In genomic region chr7:100118388-100119074, GRCh38 we compare ENCODE assay signal across 8 cellular contexts. TPM values are rescaled to one million over a fixed set of nuclear protein-coding genes. Genes with fewer than 3 reads are reported as not detected.
DNase-seq lines count a peak whose midpoint lies in the region; ATAC-seq, FAIRE-seq and TF ChIP-seq lines count a peak whose summit lies in the region.

No MANE protein-coding gene starts in this region.

- DNase-seq in Calu3 (no peak), RCC 7860 (ENCODE audit: low spot score) (peak; percentile 34), epidermal melanocyte (ENCODE audit: insufficient read length, low spot score) (peak; percentile 26), pancreas (no peak), OCI-M2 (lab: John Stamatoyannopoulos, UW; ENCODE audit: unreplicated experiment) (no peak), NCI-H1092 treated with DMSO at 0.1 percent for 48 hours (lab: John Stamatoyannopoulos, UW) (no peak), NCI-H2107 (lab: John Stamatoyannopoulos, UW) (no peak)

- peak overlapping the region; percentile 96 for H3K4me3 Mint-ChIP-seq in Calu3 (ENCODE audit: low read depth, unreplicated experiment)

- peaks cover 0 to 6% (median 0%) of the 10 kb centered on the region in 3 donors for H3K4me1 ChIP-seq in pancreas

- BruUV-seq in Calu3 (replicated peaks; lab: Mats Ljungman, UMichigan) = TSS peak; percentile 57

- ATAC-seq in pancreas (no peak), GM21723 (IDR thresholded peaks at IDR 0.05; ENCODE audit: unreplicated experiment) (no peak)

- intact Hi-C loops in Calu3 (cut with micrococcal nuclease; ENCODE audit: unreplicated experiment) (no loop called here), pancreas (cut with DNase I) (no loop called here)

- H3K27ac Mint-ChIP-seq in Calu3 (ENCODE audit: unreplicated experiment) = peak overlapping the region; percentile 90

- H3K9me3 Mint-ChIP-seq in Calu3 (ENCODE audit: low read depth, unreplicated experiment) = no peaks in the 10 kb centered on the region

- no peaks in the 10 kb centered on the region for H3K27me3 Mint-ChIP-seq in Calu3 (ENCODE audit: unreplicated experiment)

- TF ChIP-seq CTCF in Calu3 (IDR thresholded peaks at IDR 0.05; ENCODE audit: unreplicated experiment) (no peak), pancreas (IDR thresholded peaks at IDR 0.05) (no peak)

- WGBS in pancreas, 2 donors = 14 to 19% methylated on average over 18 of the region's 18 CpGs

- H3K9me3 ChIP-seq in pancreas = no peaks in the 10 kb centered on the region

- no peaks in the 10 kb centered on the region for H3K36me3 ChIP-seq in pancreas

- CTCF ChIA-PET in Calu3 (lab: Charles Lee) = interaction anchor here (0.7 kb wide), 1 partner anchor 256 kb away, joined by 3 read pairs; no protein-coding TSS in a partner anchor

- no peak for FAIRE-seq in RCC 7860 (lab: Jason Lieb, UNC)
- FAIRE-seq in pancreas (lab: Jason Lieb, UNC) = no peak

- peak overlapping the region in 2 of 4 donors; percentile 96 to 97 for H3K27ac ChIP-seq in pancreas

- H3K36me3 Mint-ChIP-seq in Calu3 (ENCODE audit: insufficient read depth, unreplicated experiment) = peaks cover 20% of the 10 kb centered on the region

- peak overlapping the region; percentile 64 to 91 (median 70) for H3K4me3 ChIP-seq in pancreas

- H3K4me1 Mint-ChIP-seq in Calu3 (ENCODE audit: low read depth, unreplicated experiment) = peaks cover 8% of the 10 kb centered on the region

- no peaks in the 10 kb centered on the region for H3K27me3 ChIP-seq in pancreas

RNA-seq across cellular contexts. Expression of gene TAF6, which starts 0.6 kb away (rescaled TPM):
- total RNA-seq in Calu3 (2022) (50.5 and 50.8 TPM in 2 replicates), pancreas (10 to 100 TPM; 11.7 to 27.2 (median 13.9) TPM)
- 10 to 100 TPM; 31.3 to 39.6 TPM for polyA plus RNA-seq in pancreas

RNA-seq across cellular contexts. Expression of gene CNPY4, which starts 0.9 kb away (rescaled TPM):
- total RNA-seq in Calu3 (2022) (5.6 and 5.9 TPM in 2 replicates), pancreas (1 to 10 TPM; 1.8 to 6.5 (median 2.8) TPM)
- polyA plus RNA-seq in pancreas = 10 to 100 TPM in 1 of 2 donors, 1 to 10 TPM in 1; 4.7 to 10.8 TPM

RNA-seq across cellular contexts. Expression of gene MBLAC1, which starts 8.2 kb away (rescaled TPM):
- total RNA-seq in Calu3 (2022) (1.2 TPM in 2 replicates), pancreas (1 to 10 TPM; 1.1 to 2.1 (median 1.7) TPM)
- polyA plus RNA-seq in pancreas = 1 to 10 TPM; 2.1 to 3.7 TPM

RNA-seq across cellular contexts. Expression of gene AP4M1, which starts 17.1 kb away (rescaled TPM):
- 12.1 and 13.9 TPM in 2 replicates for total RNA-seq in Calu3 (2022)
- total RNA-seq in pancreas = 10 to 100 TPM in 5 of 6 donors, 1 to 10 TPM in 1; 8.6 to 14.6 (median 10.9) TPM
- polyA plus RNA-seq in pancreas = 10 to 100 TPM; 23.5 to 25.4 TPM

RNA-seq across cellular contexts. Expression of gene MCM7, which starts 17.3 kb away (rescaled TPM):
- 122 and 125 TPM in 2 replicates for total RNA-seq in Calu3 (2022)
- 10 to 100 TPM; 21.7 to 38.4 (median 24.1) TPM for total RNA-seq in pancreas
- 10 to 100 TPM; 63.1 to 77.0 TPM for polyA plus RNA-seq in pancreas

Comparison
In these comparisons a context has a peak if more than half of its experiments do, and no peak if none do; other contexts are left out.
1. DNase-seq: peak in RCC 7860 (single experiment) and epidermal melanocyte (single experiment); none in Calu3 (single experiment), pancreas (0 of 6), OCI-M2 (single experiment), NCI-H1092 treated with DMSO at 0.1 percent for 48 hours (single experiment) and NCI-H2107 (single experiment).